25 cellular contexts compared by ENCODE assay signal in genomic region chr10:30915141-30915540, GRCh38.
DNase-seq lines count a peak whose midpoint lies in the region; ATAC-seq and TF ChIP-seq lines count a peak whose summit lies in the region.
"Had no signal": no experiment of that assay in that cellular context is flagged by ENCODE, and none has a peak within 500 bp of the region (broad histone marks: within the 10 kb centered on the region; RNA-seq: fewer than 3 reads in every experiment).

No MANE protein-coding gene starts in this region.

- no peak overlapping the region for H3K4me2 ChIP-seq in GM23248 (ENCODE audit: unreplicated experiment)

- H3K4me1 ChIP-seq in GM23248 (ENCODE audit: insufficient read depth) (no peaks in the 10 kb centered on the region), neutrophil (ENCODE audit: control insufficient read depth in 1 of 2, insufficient read depth in 1 of 2, low read depth in 1 of 2, low read length in 1 of 2) (peaks cover 13 to 14% of the 10 kb centered on the region in 2 experiments), mucosa of descending colon (ENCODE audit: low read depth) (no peaks in the 10 kb centered on the region), SJCRH30 (no peaks in the 10 kb centered on the region)
- H3K4me1 ChIP-seq: transverse colon had no signal

- no peaks in the 10 kb centered on the region for H3F3A ChIP-seq in GM23248 (ENCODE audit: insufficient read depth)

- H3K27me3 ChIP-seq in GM23248 (replicated peaks; ENCODE audit: insufficient read depth), result no peaks in the 10 kb centered on the region
- no peaks in the 10 kb centered on the region for H3K27me3 ChIP-seq in neutrophil
- H3K27me3 ChIP-seq in SJCRH30, result no peaks in the 10 kb centered on the region
- H3K27me3 ChIP-seq: brain microvascular endothelial cell, MG63, transverse colon had no signal

- no peak for TF ChIP-seq CTCF in epithelial cell of esophagus (IDR thresholded peaks at IDR 0.05; ENCODE audit: insufficient read depth, low read depth, low read length, missing control alignments)
- TF ChIP-seq CTCF in neutrophil (IDR thresholded peaks at IDR 0.05), result no peak
- TF ChIP-seq CTCF in mucosa of descending colon (IDR thresholded peaks at IDR 0.05), result no peak

- intact Hi-C loops in mucosa of descending colon (cut with DNase I, micrococcal nuclease), result no loop called here

- H2AFZ ChIP-seq in GM23248, result no peak overlapping the region

- H3K27ac ChIP-seq in GM23248 (no peak overlapping the region), neutrophil (peak overlapping the region; percentile 36), SJCRH30 (no peak overlapping the region)
- H3K27ac ChIP-seq: brain microvascular endothelial cell, coronary artery, skin epidermis, transverse colon had no signal

- H3K9ac ChIP-seq in GM23248, result no peak overlapping the region

- WGBS in GM23248 (ENCODE audit: low coverage in 1 of 2, low lambda C conversion rate in 2 of 2, missing lambda C conversion rate in 2 of 2), 2 experiments, result 49 to 52% methylated on average over 1 of the region's 1 CpG

- H3K9me2 ChIP-seq in GM23248 (ENCODE audit: insufficient read depth), result peaks cover 6% of the 10 kb centered on the region; the same call in 1 of the 2 replicates

- no peaks in the 10 kb centered on the region for H3K79me2 ChIP-seq in GM23248 (ENCODE audit: insufficient read depth)

- no peak overlapping the region for H3K4me3 ChIP-seq in GM23248
- no peak overlapping the region for H3K4me3 ChIP-seq in epithelial cell of esophagus (ENCODE audit: low read length)
- no peak overlapping the region for H3K4me3 ChIP-seq in neutrophil (ENCODE audit: low read depth in 1 of 2, low read length in 1 of 2)
- no peak overlapping the region for H3K4me3 ChIP-seq in mucosa of descending colon
- H3K4me3 ChIP-seq in SJCRH30, result no peak overlapping the region
- H3K4me3 ChIP-seq: coronary artery, MG63, skin epidermis, transverse colon had no signal

- in situ Hi-C loops in GM23248 (cut with MboI), result no loop called here

- no peaks in the 10 kb centered on the region for H3K36me3 ChIP-seq in GM23248 (ENCODE audit: low read depth)
- no peaks in the 10 kb centered on the region for H3K36me3 ChIP-seq in neutrophil
- H3K36me3 ChIP-seq in mucosa of descending colon (ENCODE audit: low read depth), result no peaks in the 10 kb centered on the region
- no peaks in the 10 kb centered on the region for H3K36me3 ChIP-seq in SJCRH30
- H3K36me3 ChIP-seq: brain microvascular endothelial cell, MG63, transverse colon had no signal

- DNase-seq in GM23248 (peak; percentile 19), NOMO-1 treated with DMSO at 0.1 percent for 48 hours (lab: John Stamatoyannopoulos, UW; ENCODE audit: unreplicated experiment) (peak; percentile 57), epithelial cell of esophagus (ENCODE audit: low read depth) (peak; percentile 8), mucosa of descending colon (no peak), T-helper 1 cell (no peak), SJCRH30 (no peak)
- no peak for DNase-seq in activated CD4-positive, alpha-beta T cell treated with anti-CD3 and anti-CD28 coated beads, Interleukin-2, amount 50 U/mL, for 1 hour
- DNase-seq: activated B cell treated with CpG ODN at 0.5 μM for 24 hours; activated CD8-positive, alpha-beta T cell treated with anti-CD3 and anti-CD28 coated beads, Interleukin-2, amount 10 ng/mL, durations not matched to agents 7 days and 5 days; activated gamma-delta T cell treated with Interleukin-2 at 50 U/mL for 16 hours; brain microvascular endothelial cell; CD4-positive, alpha-beta memory T cell; DMS 273 treated with DMSO at 0.1 percent for 48 hours; endodermal cell; head of caudate nucleus; MG63; NCI-H2171 treated with DMSO at 0.1 percent for 48 hours; NCI-H524 treated with DMSO at 0.1 percent for 48 hours; NK-92 treated with Interleukin-12 subunit alpha and Interleukin-12 subunit beta, amount 100 ng/mL, for 24 hours; stimulated activated CD4-positive, alpha-beta T cell treated with anti-CD3 and anti-CD28 coated beads, Interleukin-1b, Interleukin-23, amount 100 ng/mL, for 48 hours; T-helper 9 cell; transverse colon had no signal

- ATAC-seq in mucosa of descending colon, result no peak
- ATAC-seq: activated CD8-positive, alpha-beta T cell treated with anti-CD3 and anti-CD28 coated beads, Interleukin-2, amount 10 ng/mL, durations not matched to agents 7 days and 5 days had no signal

- H4K20me1 ChIP-seq in GM23248 (ENCODE audit: insufficient read depth), result no peaks in the 10 kb centered on the region

- H3K9me3 ChIP-seq in GM23248 (ENCODE audit: low read depth), result no peaks in the 10 kb centered on the region
- no peaks in the 10 kb centered on the region for H3K9me3 ChIP-seq in neutrophil
- no peaks in the 10 kb centered on the region for H3K9me3 ChIP-seq in mucosa of descending colon
- no peaks in the 10 kb centered on the region for H3K9me3 ChIP-seq in SJCRH30 (replicated peaks)
- H3K9me3 ChIP-seq: MG63, transverse colon had no signal

Comparison
In these comparisons a context has a peak if more than half of its experiments do, and no peak if none do; other contexts are left out.
1. DNase-seq: peak in GM23248 (single experiment), NOMO-1 treated with DMSO at 0.1 percent for 48 hours (single experiment) and epithelial cell of esophagus (single experiment); none in activated CD4-positive, alpha-beta T cell treated with anti-CD3 and anti-CD28 coated beads, Interleukin-2, amount 50 U/mL, for 1 hour (single experiment), mucosa of descending colon (0 of 3), T-helper 1 cell (0 of 5) and SJCRH30 (0 of 2).